ENCODE assay signal across 8 cellular contexts in genomic region chr2:37672870-37673184, GRCh38. TPM values are rescaled to one million over a fixed set of nuclear protein-coding genes. Genes with fewer than 3 reads are reported as not detected.
DNase-seq lines count a peak whose midpoint lies in the region; ATAC-seq and TF ChIP-seq lines count a peak whose summit lies in the region.

No MANE protein-coding gene starts in this region.

- H3K4me1 Mint-ChIP-seq in dendritic cell treated with granulocyte-macrophage colony-stimulating factor and Interleukin-4, amounts not matched to agents 40 ng/mL and 50 ng/mL, for 4 days (ENCODE audit: low read depth): peaks cover 38% of the 10 kb centered on the region
- peaks cover 20 to 52% (median 44%) of the 10 kb centered on the region in 4 donors for H3K4me1 Mint-ChIP-seq in naive thymus-derived CD8-positive, alpha-beta T cell

- DNase-seq in AG09309 (ENCODE audit: low read depth) (no peak), LNCaP clone FGC (ENCODE audit: low read depth) (no peak), KBM-7 (no peak), SIG-M5 treated with dmso at 0.1 percent for 504 hours (lab: John Stamatoyannopoulos, UW; ENCODE audit: unreplicated experiment) (no peak), T-helper 9 cell (no peak)
- DNase-seq in naive thymus-derived CD8-positive, alpha-beta T cell: peak in 1 of 10 donors; percentile 46

- POLR2A ChIA-PET in naive thymus-derived CD8-positive, alpha-beta T cell (lab: Charles Lee): interaction anchor here (0.8 to 4.8 kb wide), 11 partner anchors 11 to 476 kb away, joined by 3 to 24 read pairs (median 4); partner anchors contain the start of gene CEBPZOS

- no peaks in the 10 kb centered on the region for H3K27me3 Mint-ChIP-seq in dendritic cell treated with granulocyte-macrophage colony-stimulating factor and Interleukin-4, amounts not matched to agents 40 ng/mL and 50 ng/mL, for 4 days
- H3K27me3 Mint-ChIP-seq in naive thymus-derived CD8-positive, alpha-beta T cell: no peaks in the 10 kb centered on the region

- no peak for ATAC-seq in naive thymus-derived CD8-positive, alpha-beta T cell
- ATAC-seq in GM21360 (IDR thresholded peaks at IDR 0.05; ENCODE audit: unreplicated experiment): no peak

- in situ Hi-C loops in KBM-7 (cut with MboI; ENCODE audit: low pct_unique_long_range_greater_than_20kb, low sequenced_read_pairs): no loop called here

- peak overlapping the region; percentile 91 for H3K4me3 Mint-ChIP-seq in dendritic cell treated with granulocyte-macrophage colony-stimulating factor and Interleukin-4, amounts not matched to agents 40 ng/mL and 50 ng/mL, for 4 days
- peak overlapping the region; percentile 68 to 96 (median 88) for H3K4me3 Mint-ChIP-seq in naive thymus-derived CD8-positive, alpha-beta T cell

- H3K4me3 ChIP-seq in AG09309 (ENCODE audit: control insufficient read depth, low read depth, low read length): peak overlapping the region; percentile 82
- H3K4me3 ChIP-seq in LNCaP clone FGC (ENCODE audit: low read depth, low read length): peak overlapping the region; percentile 77

- no peak for TF ChIP-seq CTCF in AG09309 (IDR thresholded peaks at IDR 0.05; ENCODE audit: control insufficient read depth, insufficient read depth, low read depth, low read length, missing control alignments)
- no peak for TF ChIP-seq CTCF in LNCaP clone FGC (IDR thresholded peaks at IDR 0.05; ENCODE audit: control insufficient read depth, extremely low read depth, insufficient read depth)

- peaks cover 19% of the 10 kb centered on the region for H3K36me3 Mint-ChIP-seq in dendritic cell treated with granulocyte-macrophage colony-stimulating factor and Interleukin-4, amounts not matched to agents 40 ng/mL and 50 ng/mL, for 4 days (ENCODE audit: low read depth)
- peaks cover 0 to 5% (median 0%) of the 10 kb centered on the region in 3 donors for H3K36me3 Mint-ChIP-seq in naive thymus-derived CD8-positive, alpha-beta T cell

- H3K27ac Mint-ChIP-seq in dendritic cell treated with granulocyte-macrophage colony-stimulating factor and Interleukin-4, amounts not matched to agents 40 ng/mL and 50 ng/mL, for 4 days: peak overlapping the region; percentile 89
- peak overlapping the region; percentile 46 to 93 (median 85) for H3K27ac Mint-ChIP-seq in naive thymus-derived CD8-positive, alpha-beta T cell

- H3K9me3 Mint-ChIP-seq in dendritic cell treated with granulocyte-macrophage colony-stimulating factor and Interleukin-4, amounts not matched to agents 40 ng/mL and 50 ng/mL, for 4 days: no peaks in the 10 kb centered on the region
- no peaks in the 10 kb centered on the region for H3K9me3 Mint-ChIP-seq in naive thymus-derived CD8-positive, alpha-beta T cell

- intact Hi-C loops in dendritic cell treated with granulocyte-macrophage colony-stimulating factor and Interleukin-4, amounts not matched to agents 40 ng/mL and 50 ng/mL, for 4 days (cut with micrococcal nuclease): loop anchor here (5.0 to 10.0 kb wide), 3 partner anchors 36 to 202 kb away; no protein-coding TSS in a partner anchor

RNA-seq across cellular contexts. Expression of gene CDC42EP3, which starts 1.4 kb away (rescaled TPM):
- total RNA-seq in naive thymus-derived CD8-positive, alpha-beta T cell: 10 to 100 TPM; 28.4 to 32.3 TPM
- 10 to 100 TPM; 47.9 to 68.5 (median 52.6) TPM for polyA plus RNA-seq in naive thymus-derived CD8-positive, alpha-beta T cell
